ENCODE assay signal across 8 cellular contexts in the genomic region with DNA sequence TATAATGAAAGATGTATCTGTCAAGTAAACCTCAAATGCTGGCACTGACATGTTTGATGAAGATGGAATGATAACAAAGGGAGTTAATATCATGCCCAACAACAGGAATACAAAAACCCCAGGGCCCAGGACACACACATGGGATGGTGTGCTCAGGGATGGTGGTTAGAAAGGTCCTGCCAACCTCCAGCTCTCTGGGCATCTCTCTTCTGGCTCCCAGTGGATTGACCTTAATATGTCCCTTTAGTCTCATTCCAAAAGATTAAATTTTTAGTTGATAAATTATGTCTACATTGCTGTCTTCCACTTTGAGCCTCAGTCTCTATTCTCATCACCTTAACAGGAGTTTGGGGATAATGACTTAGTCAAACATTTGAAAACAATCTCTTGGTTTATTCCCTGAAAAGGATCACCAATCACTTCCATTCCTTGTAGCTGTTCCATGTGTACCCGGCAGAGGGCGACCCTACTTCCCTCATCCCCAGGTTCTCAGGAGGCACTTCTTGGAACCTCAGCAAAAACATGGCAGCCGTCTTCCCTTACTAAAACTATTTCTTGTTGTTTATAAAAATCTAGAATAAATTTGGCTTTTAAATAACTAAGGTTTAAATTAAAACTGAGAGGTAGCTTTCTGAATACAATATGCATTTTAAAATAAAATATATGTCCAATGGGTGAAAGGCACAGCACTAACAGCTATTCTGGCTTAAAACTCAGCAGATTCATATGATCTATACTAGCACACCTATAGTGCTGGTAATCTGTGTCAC. TPM values are rescaled to one million over a fixed set of nuclear protein-coding genes. Genes with fewer than 3 reads are reported as not detected.
DNase-seq lines count a peak whose midpoint lies in the region; ATAC-seq and TF ChIP-seq lines count a peak whose summit lies in the region.

No MANE protein-coding gene starts in this region.

- no peak for TF ChIP-seq EP300 in esophagus muscularis mucosa (IDR thresholded peaks at IDR 0.05)
- no peak for TF ChIP-seq EP300 in tibial nerve (IDR thresholded peaks at IDR 0.05)

- WGBS in esophagus muscularis mucosa = 17% methylated on average over 3 of the region's 3 CpGs
- 5 to 12% methylated on average over 3 of the region's 3 CpGs for WGBS in tibial nerve, 2 donors

- no peaks in the 10 kb centered on the region for H3K36me3 ChIP-seq in esophagus muscularis mucosa
- no peaks in the 10 kb centered on the region for H3K36me3 ChIP-seq in tibial nerve

- ATAC-seq in HG02678 (IDR thresholded peaks at IDR 0.05; ENCODE audit: unreplicated experiment) = peak; percentile 58
- peak in 2 of 3 donors; percentile 57 to 68 for ATAC-seq in natural killer cell
- ATAC-seq in GM21390 (IDR thresholded peaks at IDR 0.05; ENCODE audit: unreplicated experiment) = no peak

- intact Hi-C loops in Calu3 (cut with micrococcal nuclease; ENCODE audit: unreplicated experiment) (no loop called here), esophagus muscularis mucosa (cut with DNase I) (no loop called here), natural killer cell (cut with micrococcal nuclease) (no loop called here)

- no peaks in the 10 kb centered on the region for H3K4me1 Mint-ChIP-seq in Calu3 (ENCODE audit: low read depth, unreplicated experiment)
- H3K4me1 Mint-ChIP-seq in natural killer cell = no peaks in the 10 kb centered on the region

- H3K27me3 Mint-ChIP-seq in Calu3 (ENCODE audit: unreplicated experiment) (no peaks in the 10 kb centered on the region), natural killer cell (ENCODE audit: low read depth in 2 of 2) (peaks cover 7 to 10% of the 10 kb centered on the region in 2 donors)

- H3K27ac Mint-ChIP-seq in Calu3 (ENCODE audit: unreplicated experiment) (no peak overlapping the region), natural killer cell (no peak overlapping the region)

- TF ChIP-seq POLR2A in esophagus muscularis mucosa (IDR thresholded peaks at IDR 0.05; ENCODE audit: low read depth) (no peak), tibial nerve (IDR thresholded peaks at IDR 0.05) (no peak)

- H3K27me3 ChIP-seq in esophagus muscularis mucosa (no peaks in the 10 kb centered on the region), tibial nerve (no peaks in the 10 kb centered on the region)

- no TSS peak for BruUV-seq in Calu3 (replicated peaks; lab: Mats Ljungman, UMichigan)

- no peak overlapping the region for H3K4me3 ChIP-seq in esophagus muscularis mucosa
- H3K4me3 ChIP-seq in tibial nerve = no peak overlapping the region

- H3K4me3 Mint-ChIP-seq in Calu3 (ENCODE audit: low read depth, unreplicated experiment) = no peak overlapping the region
- H3K4me3 Mint-ChIP-seq in natural killer cell = no peak overlapping the region

- no peak overlapping the region for H3K27ac ChIP-seq in esophagus muscularis mucosa (replicated peaks in 1 of 4)
- H3K27ac ChIP-seq in tibial nerve = no peak overlapping the region

- H3K9me3 Mint-ChIP-seq in Calu3 (ENCODE audit: low read depth, unreplicated experiment) = peaks cover 3% of the 10 kb centered on the region
- H3K9me3 Mint-ChIP-seq in natural killer cell = no peaks in the 10 kb centered on the region

- H3K36me3 Mint-ChIP-seq in Calu3 (ENCODE audit: insufficient read depth, unreplicated experiment) (no peaks in the 10 kb centered on the region), natural killer cell (no peaks in the 10 kb centered on the region)

- DNase-seq in Calu3 (peak; percentile 72), NCI-H82 (lab: John Stamatoyannopoulos, UW) (peak; percentile 80), esophagus muscularis mucosa (ENCODE audit: extremely low spot score) (no peak), natural killer cell (no peak), tibial nerve (ENCODE audit: low spot score in 2 of 2) (peak; percentile 17 to 38)
- DNase-seq in activated CD8-positive, alpha-beta memory T cell treated with anti-CD3 and anti-CD28 coated beads for 48 hours (ENCODE audit: low read depth in 2 of 3, low spot score in 2 of 3) = peak in 2 of 3 experiments; percentile 8 to 16

- CTCF ChIA-PET in Calu3 (lab: Charles Lee) = interaction anchor here (1.3 to 1.4 kb wide), 2 partner anchors 54 to 91 kb away, joined by 4 to 5 read pairs; no protein-coding TSS in a partner anchor

- peak; percentile 51 for TF ChIP-seq CTCF in Calu3 (IDR thresholded peaks at IDR 0.05; ENCODE audit: unreplicated experiment)
- peak; percentile 56 to 76 (median 60) for TF ChIP-seq CTCF in esophagus muscularis mucosa (IDR thresholded peaks at IDR 0.05)
- peak; percentile 68 for TF ChIP-seq CTCF in natural killer cell (IDR thresholded peaks at IDR 0.05)
- peak; percentile 31 to 66 (median 48) for TF ChIP-seq CTCF in tibial nerve (IDR thresholded peaks at IDR 0.05)

- H3K9me3 ChIP-seq in esophagus muscularis mucosa = no peaks in the 10 kb centered on the region
- H3K9me3 ChIP-seq in tibial nerve = no peaks in the 10 kb centered on the region

- H3K4me1 ChIP-seq in esophagus muscularis mucosa (no peaks in the 10 kb centered on the region), tibial nerve (no peaks in the 10 kb centered on the region)

RNA-seq across cellular contexts. Expression of gene MCEE, which starts 29.6 kb away (rescaled TPM):
- 16.2 and 18.7 TPM in 2 replicates for total RNA-seq in Calu3 (2022)
- 10 to 100 TPM in 3 of 4 donors, 1 to 10 TPM in 1; 9.0 to 23.3 (median 12.4) TPM for total RNA-seq in esophagus muscularis mucosa
- total RNA-seq in natural killer cell = 10 to 100 TPM in 1 of 3 donors, 1 to 10 TPM in 2; 8.4 to 10.4 (median 8.7) TPM
- 10 to 100 TPM in 3 of 4 donors, 1 to 10 TPM in 1; 7.5 to 17.2 (median 12.2) TPM for total RNA-seq in tibial nerve

RNA-seq across cellular contexts. Expression of gene MPHOSPH10, which starts 30.1 kb away (rescaled TPM):
- total RNA-seq in Calu3 (2022) (54.7 and 67.8 TPM in 2 replicates), esophagus muscularis mucosa (10 to 100 TPM; 14.4 to 24.5 (median 17.9) TPM), natural killer cell (10 to 100 TPM; 27.9 to 34.2 (median 31.4) TPM), tibial nerve (10 to 100 TPM; 15.3 to 30.8 (median 16.6) TPM)

RNA-seq across cellular contexts. Expression of gene NAGK, which starts 31.9 kb away (rescaled TPM):
- total RNA-seq in Calu3 (2022) = 63.2 and 75.0 TPM in 2 replicates
- total RNA-seq in esophagus muscularis mucosa = 10 to 100 TPM; 49.0 to 81.4 (median 65.2) TPM
- 10 to 100 TPM; 67.3 to 93.6 (median 74.9) TPM for total RNA-seq in natural killer cell
- total RNA-seq in tibial nerve = 100 to 1,000 TPM in 1 of 4 donors, 10 to 100 TPM in 3; 40.6 to 113 (median 65.5) TPM

Comparison
In these comparisons a context has a peak if more than half of its experiments do, and no peak if none do; other contexts are left out.
1. DNase-seq: peak in Calu3 (single experiment), NCI-H82 (single experiment), activated CD8-positive, alpha-beta memory T cell treated with anti-CD3 and anti-CD28 coated beads for 48 hours (2 of 3) and tibial nerve (2 of 2); none in esophagus muscularis mucosa (single experiment) and natural killer cell (single experiment).
2. Peak in every context shown above with its lines, with median percentiles within 50 percentile points of each other: CTCF ChIP-seq.